1 cellular context compared by ENCODE assay signal in genomic region chr9:87890866-87891265, GRCh38.
TF ChIP-seq lines count a peak whose summit lies in the region.

No MANE protein-coding gene starts in this region.

TF ChIP-seq in H1, 55 proteins besides CTCF, POLR2A, EP300 and RAD21 (continued from another document):
- TF ChIP-seq CBX5 (IDR thresholded peaks at IDR 0.05; ENCODE audit: low read depth, low read length) = no peak
- no peak for TF ChIP-seq SUZ12 (IDR thresholded peaks at IDR 0.05; ENCODE audit: low read length)
- TF ChIP-seq KDM4A (IDR thresholded peaks at IDR 0.05; ENCODE audit: low read depth, low read length, severe bottlenecking) = no peak
- no peak for TF ChIP-seq SIN3A (conservative IDR thresholded peaks at IDR 0.05 in 1 of 2, IDR thresholded peaks at IDR 0.05 in 1 of 2; ENCODE audit: low read depth in 1 of 2, low read length in 2 of 2)
- TF ChIP-seq PHF8 (conservative IDR thresholded peaks at IDR 0.05; ENCODE audit: low read depth, low read length) = no peak
- no peak for TF ChIP-seq MAFK (IDR thresholded peaks at IDR 0.05; ENCODE audit: low read depth, low read length)
- TF ChIP-seq CHD7 (IDR thresholded peaks at IDR 0.05; ENCODE audit: insufficient replicate concordance, low read length) = no peak
- TF ChIP-seq RXRA (IDR thresholded peaks at IDR 0.05; ENCODE audit: insufficient read depth, low read depth, low read length) = no peak
- no peak for TF ChIP-seq NRF1 (IDR thresholded peaks at IDR 0.05; ENCODE audit: low read depth, low read length)
- no peak for TF ChIP-seq TBP (IDR thresholded peaks at IDR 0.05; ENCODE audit: low read depth, low read length)
- no peak for TF ChIP-seq NANOG (IDR thresholded peaks at IDR 0.05; ENCODE audit: insufficient read depth, low read depth, low read length, poor library complexity, severe bottlenecking)
- TF ChIP-seq RFX5 (IDR thresholded peaks at IDR 0.05; ENCODE audit: borderline replicate concordance, low read depth, low read length) = no peak
- TF ChIP-seq RNF2 (IDR thresholded peaks at IDR 0.05; ENCODE audit: borderline replicate concordance, low read depth, low read length, missing control alignments, poor library complexity, severe bottlenecking) = no peak
TF ChIP-seq in H1: peak in this region for 0.
